In genomic region chr19:49767380-49767779, GRCh38 we compare ENCODE assay signal across 1 cellular context.
TF ChIP-seq lines count a peak whose summit lies in the region.

No MANE protein-coding gene starts in this region.

TF ChIP-seq in endothelial cell of umbilical vein, 7 proteins besides CTCF, POLR2A, EP300 and RAD21 (continued from another document):
- no peak for TF ChIP-seq EZH2 (IDR thresholded peaks at IDR 0.05; ENCODE audit: borderline replicate concordance, low read depth, low read length, severe bottlenecking)
- no peak for TF ChIP-seq MYC (IDR thresholded peaks at IDR 0.05; ENCODE audit: low read depth, low read length)
- TF ChIP-seq JUN (IDR thresholded peaks at IDR 0.05; ENCODE audit: borderline replicate concordance, insufficient read depth, insufficient read length, low read depth): no peak
